10 cellular contexts compared by ENCODE assay signal in the genomic region with DNA sequence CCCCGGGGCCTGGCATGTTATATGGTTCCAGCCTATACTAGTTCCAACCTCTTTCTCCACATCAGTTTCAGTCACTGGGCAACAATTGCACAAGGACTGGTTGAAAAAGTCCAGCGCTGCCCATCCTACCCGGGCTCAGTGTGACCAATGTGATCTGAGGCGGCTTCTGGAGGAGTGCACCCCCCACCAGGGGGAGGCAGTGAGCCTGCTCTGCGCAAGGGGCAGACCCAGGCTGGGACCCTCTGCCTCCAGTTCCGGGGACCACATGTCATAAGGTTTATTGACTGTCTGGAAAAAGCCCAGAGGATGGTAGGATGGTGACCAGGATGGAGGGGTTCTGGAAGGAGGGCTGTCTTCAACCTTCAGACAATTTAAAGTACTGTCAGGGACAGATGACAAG. TPM values are rescaled to one million over a fixed set of nuclear protein-coding genes. Genes with fewer than 3 reads are reported as not detected.
A peak's percentile ranks its signal among the peaks of the same experiment; 100 is the strongest.
DNase-seq lines count a peak whose midpoint lies in the region; ATAC-seq and TF ChIP-seq lines count a peak whose summit lies in the region.
"Had no signal": no experiment of that assay in that cellular context is flagged by ENCODE, and none has a peak within 500 bp of the region (broad histone marks: within the 10 kb centered on the region; RNA-seq: fewer than 3 reads in every experiment).

No MANE protein-coding gene starts in this region.

- intact Hi-C loops in dorsolateral prefrontal cortex (cut with DNase I) = loop anchor here in 1 of 2 donors (10.0 kb wide), 1 partner anchor 370 kb away; no protein-coding TSS in a partner anchor

- TF ChIP-seq POLR2A in Peyer's patch (IDR thresholded peaks at IDR 0.05) = no peak

- no peaks in the 10 kb centered on the region for H3K9me3 ChIP-seq in DOHH2 (ENCODE audit: control insufficient read depth, insufficient read depth, low read length)
- no peaks in the 10 kb centered on the region for H3K9me3 ChIP-seq in RWPE2 (ENCODE audit: severe bottlenecking)
- no peaks in the 10 kb centered on the region for H3K9me3 ChIP-seq in Peyer's patch

- H3K27me3 ChIP-seq in DOHH2 (ENCODE audit: control insufficient read depth, low read length) (peaks cover 24% of the 10 kb centered on the region), RWPE2 (ENCODE audit: insufficient read depth, poor library complexity, severe bottlenecking) (no peaks in the 10 kb centered on the region), dorsolateral prefrontal cortex (peaks cover 0 to 4% (median 0%) of the 10 kb centered on the region in 45 donors), Peyer's patch (no peaks in the 10 kb centered on the region)

- TF ChIP-seq CTCF in 22Rv1 (IDR thresholded peaks at IDR 0.05) (peak; percentile 60), DOHH2 (IDR thresholded peaks at IDR 0.05; ENCODE audit: low read depth, low read length, poor library complexity, severe bottlenecking) (peak; percentile 85), RWPE2 (IDR thresholded peaks at IDR 0.05; ENCODE audit: poor library complexity, severe bottlenecking) (peak; percentile 57), fibroblast of mammary gland (conservative IDR thresholded peaks at IDR 0.05; ENCODE audit: control insufficient read depth, insufficient read depth, low read depth, low read length) (peak; percentile 28), dorsolateral prefrontal cortex (IDR thresholded peaks at IDR 0.05 in 54 of 56, conservative IDR thresholded peaks at IDR 0.05 in 2 of 56; ENCODE audit: low read depth in 1 of 56, partially characterized antibody in 56 of 56) (peak in 14 of 56 donors; percentile 7 to 28 (median 13)), Peyer's patch (IDR thresholded peaks at IDR 0.05) (peak in 2 of 6 experiments; percentile 4 to 22)

- H3K4me3 ChIP-seq in DOHH2 (ENCODE audit: low read length) (no peak overlapping the region), RWPE2 (ENCODE audit: severe bottlenecking) (no peak overlapping the region), fibroblast of mammary gland (ENCODE audit: control insufficient read depth, low read depth, low read length) (no peak overlapping the region), dorsolateral prefrontal cortex (no peak overlapping the region), Peyer's patch (no peak overlapping the region)

- no peaks in the 10 kb centered on the region for H3K36me3 ChIP-seq in DOHH2 (ENCODE audit: control insufficient read depth, low read length)
- H3K36me3 ChIP-seq in RWPE2 (ENCODE audit: low read depth) = no peaks in the 10 kb centered on the region
- H3K36me3 ChIP-seq in Peyer's patch = no peaks in the 10 kb centered on the region

- H3K4me2 ChIP-seq in DOHH2 (ENCODE audit: low read length) = no peak overlapping the region

- no peak overlapping the region for H3K27ac ChIP-seq in 22Rv1
- no peak overlapping the region for H3K27ac ChIP-seq in DOHH2 (ENCODE audit: low read depth, low read length)
- H3K27ac ChIP-seq in RWPE2 (ENCODE audit: poor library complexity, severe bottlenecking) = no peak overlapping the region
- H3K27ac ChIP-seq in dorsolateral prefrontal cortex = no peak overlapping the region
- no peak overlapping the region for H3K27ac ChIP-seq in Peyer's patch

- H3K9me2 ChIP-seq in DOHH2 (replicated peaks; ENCODE audit: control insufficient read depth, low read length) = no peaks in the 10 kb centered on the region

- peaks cover 15% of the 10 kb centered on the region for H3K4me1 ChIP-seq in DOHH2 (ENCODE audit: control insufficient read depth, low read length)
- H3K4me1 ChIP-seq in RWPE2 (ENCODE audit: insufficient read depth, poor library complexity, severe bottlenecking) = peaks cover 7% of the 10 kb centered on the region
- peaks cover 0 to 10% (median 0%) of the 10 kb centered on the region in 4 donors for H3K4me1 ChIP-seq in Peyer's patch

- DNase-seq in RWPE2 (ENCODE audit: low spot score) (peak; percentile 68), fibroblast of mammary gland (ENCODE audit: low read depth) (no peak), dorsolateral prefrontal cortex (no peak), Peyer's patch (no peak), NCI-H2227 treated with DMSO at 0.1 percent for 48 hours (lab: John Stamatoyannopoulos, UW) (no peak)
- DNase-seq: NCI-H2081 had no signal

- H3F3A ChIP-seq in DOHH2 (ENCODE audit: control insufficient read depth, insufficient read depth) = no peaks in the 10 kb centered on the region

- no peaks in the 10 kb centered on the region for H4K20me1 ChIP-seq in DOHH2 (ENCODE audit: control insufficient read depth, insufficient read depth, low read depth, low read length)

- ATAC-seq in RWPE2 (ENCODE audit: low read depth) = no peak
- no peak for ATAC-seq in HG03571 (IDR thresholded peaks at IDR 0.05; ENCODE audit: unreplicated experiment)
- ATAC-seq: stimulated activated memory B cell treated with anti-CD40 and anti-IgM and Interleukin-4, amounts not matched to agents 10 μg/mL and 1 μg/mL and 100 μg/mL, for 72 hours had no signal

- no peaks in the 10 kb centered on the region for H3K79me2 ChIP-seq in DOHH2 (ENCODE audit: control insufficient read depth, low read length)

RNA-seq across cellular contexts. Expression of a gene that starts 25.6 kb away (rescaled TPM):
- 1 to 10 TPM in 1 of 120 experiments, under 1 TPM in 8, not detected in 111; 0.23 to 1.8 (median 0.30) TPM for total RNA-seq in dorsolateral prefrontal cortex
- total RNA-seq in Peyer's patch = 1 to 10 TPM in 3 of 4 donors, not detected in 1; 1.3 to 1.4 (median 1.3) TPM
